ENCODE assay signal across 26 cellular contexts in genomic region chr2:75892490-75892889, GRCh38.
DNase-seq lines count a peak whose midpoint lies in the region; ATAC-seq, FAIRE-seq and TF ChIP-seq lines count a peak whose summit lies in the region.
"Had no signal": no experiment of that assay in that cellular context is flagged by ENCODE, and none has a peak within 500 bp of the region (broad histone marks: within the 10 kb centered on the region; RNA-seq: fewer than 3 reads in every experiment).

No MANE protein-coding gene starts in this region.

- peak overlapping the region; percentile 20 for H3K4me2 ChIP-seq in OCI-LY3 (ENCODE audit: low read length)
- H3K4me2 ChIP-seq: BLaER1 treated with 17β-estradiol and CSF1 and Interleukin-3, amounts not matched to agents 10 nM and 100 nM had no signal

- H3K27me3 ChIP-seq in OCI-LY3 (ENCODE audit: low read depth, low read length) (peaks cover 18% of the 10 kb centered on the region), pancreas (no peaks in the 10 kb centered on the region), ovary (no peaks in the 10 kb centered on the region)
- H3K27me3 ChIP-seq: right atrium auricular region, upper lobe of right lung had no signal

- no peak overlapping the region for H3K9ac ChIP-seq in OCI-LY3 (ENCODE audit: low read length)
- H3K9ac ChIP-seq: BLaER1 treated with 17β-estradiol and CSF1 and Interleukin-3, amounts not matched to agents 10 nM and 100 nM; GM23248; parathyroid adenoma had no signal

- H4K20me1 ChIP-seq in OCI-LY3 (ENCODE audit: insufficient read depth, low read length): no peaks in the 10 kb centered on the region
- H4K20me1 ChIP-seq: BLaER1 treated with 17β-estradiol and CSF1 and Interleukin-3, amounts not matched to agents 10 nM and 100 nM had no signal

- ATAC-seq in GM18909 (IDR thresholded peaks at IDR 0.05; ENCODE audit: poor library complexity, unreplicated experiment): peak; percentile 35
- peak; percentile 42 for ATAC-seq in HG03060 (IDR thresholded peaks at IDR 0.05; ENCODE audit: low read depth, unreplicated experiment)
- no peak for ATAC-seq in pancreas
- ATAC-seq: heart right ventricle, Panc1, upper lobe of right lung had no signal

- H3K4me3 ChIP-seq in OCI-LY3 (ENCODE audit: low read length) (no peak overlapping the region), epithelial cell of esophagus (ENCODE audit: low read length) (no peak overlapping the region), pancreas (no peak overlapping the region), ovary (no peak overlapping the region)
- H3K4me3 ChIP-seq: BLaER1 treated with 17β-estradiol and CSF1 and Interleukin-3, amounts not matched to agents 10 nM and 100 nM; GM23248; heart right ventricle; right atrium auricular region; upper lobe of right lung had no signal

- WGBS in pancreas, 2 donors: 50 to 62% methylated on average over 2 of the region's 2 CpGs
- 45 to 66% (median 62%) methylated on average over 2 of the region's 2 CpGs for WGBS in ovary, 3 donors

- H2AFZ ChIP-seq in OCI-LY3 (ENCODE audit: low read depth, low read length): no peak overlapping the region
- H2AFZ ChIP-seq: GM23248, parathyroid adenoma had no signal

- intact Hi-C loops in pancreas (cut with DNase I): no loop called here
- intact Hi-C loops in ovary (cut with DNase I): no loop called here

- TF ChIP-seq CTCF in OCI-LY3 (IDR thresholded peaks at IDR 0.05; ENCODE audit: low read depth, low read length): no peak
- TF ChIP-seq CTCF in epithelial cell of esophagus (IDR thresholded peaks at IDR 0.05; ENCODE audit: insufficient read depth, low read depth, low read length, missing control alignments): no peak
- TF ChIP-seq CTCF in pancreas (IDR thresholded peaks at IDR 0.05): no peak
- TF ChIP-seq CTCF in ovary (IDR thresholded peaks at IDR 0.05): no peak

- H3K9me3 ChIP-seq in OCI-LY3 (ENCODE audit: insufficient read depth, low read length): no peaks in the 10 kb centered on the region
- no peaks in the 10 kb centered on the region for H3K9me3 ChIP-seq in pancreas
- H3K9me3 ChIP-seq in ovary: no peaks in the 10 kb centered on the region
- H3K9me3 ChIP-seq: BLaER1 treated with 17β-estradiol and CSF1 and Interleukin-3, amounts not matched to agents 10 nM and 100 nM; heart right ventricle; right atrium auricular region; upper lobe of right lung had no signal

- peak; percentile 15 for DNase-seq in epithelial cell of esophagus (ENCODE audit: low read depth)
- DNase-seq in GM19238 (ENCODE audit: insufficient read length, low spot score): no peak
- no peak for DNase-seq in pancreas
- DNase-seq in ovary: no peak
- DNase-seq in NCI-H446 (lab: John Stamatoyannopoulos, UW): no peak
- DNase-seq: activated CD4-positive, alpha-beta memory T cell treated with anti-CD3 and anti-CD28 coated beads for 36 hours; activated CD4-positive, CD25-positive, alpha-beta regulatory T cell treated with anti-CD3 and anti-CD28 coated beads, Interleukin-2, amount 50 U/mL, for 72 hours; activated naive CD4-positive, alpha-beta T cell treated with anti-CD3 and anti-CD28 coated beads for 36 hours; GM23248; heart right ventricle; kidney; NCI-H2029; NCI-H526 treated with DMSO at 0.1 percent for 48 hours; SHP77; small intestine; stimulated activated naive CD4-positive, alpha-beta T cell treated with Interleukin-2 at 50 U/mL for 16 hours; upper lobe of right lung had no signal

- TF ChIP-seq EP300 in ovary (IDR thresholded peaks at IDR 0.05): no peak

- H3K36me3 ChIP-seq in OCI-LY3 (replicated peaks; ENCODE audit: low read depth, low read length) (no peaks in the 10 kb centered on the region), pancreas (no peaks in the 10 kb centered on the region), ovary (no peaks in the 10 kb centered on the region)
- H3K36me3 ChIP-seq: BLaER1 treated with 17β-estradiol and CSF1 and Interleukin-3, amounts not matched to agents 10 nM and 100 nM; heart right ventricle; right atrium auricular region; upper lobe of right lung had no signal

- FAIRE-seq in pancreas (lab: Jason Lieb, UNC): no peak
- FAIRE-seq: frontal cortex, G401.6, kidney, small intestine had no signal

- no peak overlapping the region for H3K27ac ChIP-seq in OCI-LY3 (ENCODE audit: low read length)
- H3K27ac ChIP-seq in pancreas: no peak overlapping the region
- H3K27ac ChIP-seq in ovary: no peak overlapping the region
- H3K27ac ChIP-seq: BLaER1 treated with 17β-estradiol and CSF1 and Interleukin-3, amounts not matched to agents 10 nM and 100 nM; GM23248; heart right ventricle; parathyroid adenoma; right atrium auricular region; upper lobe of right lung had no signal

- peaks cover 9% of the 10 kb centered on the region for H3K4me1 ChIP-seq in OCI-LY3 (ENCODE audit: low read length)
- H3K4me1 ChIP-seq in pancreas: no peaks in the 10 kb centered on the region
- H3K4me1 ChIP-seq in ovary (ENCODE audit: insufficient read depth): no peaks in the 10 kb centered on the region
- H3K4me1 ChIP-seq: BLaER1 treated with 17β-estradiol and CSF1 and Interleukin-3, amounts not matched to agents 10 nM and 100 nM; heart right ventricle; parathyroid adenoma; right atrium auricular region; upper lobe of right lung had no signal

- no peaks in the 10 kb centered on the region for H3K79me2 ChIP-seq in OCI-LY3 (ENCODE audit: low read length)
- H3K79me2 ChIP-seq: parathyroid adenoma had no signal

- no peak for TF ChIP-seq POLR2A in ovary (IDR thresholded peaks at IDR 0.05)

Comparison
In these comparisons a context has a peak if more than half of its experiments do, and no peak if none do; other contexts are left out.
1. ATAC-seq: peak in GM18909 (single experiment) and HG03060 (single experiment); none in pancreas (0 of 4).